Comparison of ENCODE assay signal across 17 cellular contexts in genomic region chr9:117008461-117008860, GRCh38.
A peak's percentile ranks its signal among the peaks of the same experiment; 100 is the strongest.
DNase-seq lines count a peak whose midpoint lies in the region; ATAC-seq and TF ChIP-seq lines count a peak whose summit lies in the region.
"Had no signal": no experiment of that assay in that cellular context is flagged by ENCODE, and none has a peak within 500 bp of the region (broad histone marks: within the 10 kb centered on the region; RNA-seq: fewer than 3 reads in every experiment).

No MANE protein-coding gene starts in this region.

- no peak overlapping the region for H3K27ac ChIP-seq in GM23338 (ENCODE audit: low read depth)
- H3K27ac ChIP-seq: BLaER1, C4-2B, GM23248 had no signal

- H3K4me1 ChIP-seq in GM23338 (ENCODE audit: insufficient read depth): no peaks in the 10 kb centered on the region; the same call in 1 of the 2 replicates
- H3K4me1 ChIP-seq: BLaER1, Caco-2, HAP-1 had no signal

- no peaks in the 10 kb centered on the region for H3K9me3 Mint-ChIP-seq in GM23338
- H3K9me3 Mint-ChIP-seq in WTC11: no peaks in the 10 kb centered on the region
- H3K9me3 Mint-ChIP-seq in nephron progenitor cell: no peaks in the 10 kb centered on the region
- peaks cover 11 to 12% of the 10 kb centered on the region in 2 donors for H3K9me3 Mint-ChIP-seq in stimulated activated naive CD8-positive, alpha-beta T cell treated with anti-CD3 and anti-CD28 coated beads, Interleukin-15, amount 100 ng/mL, for 72 hours
- H3K9me3 Mint-ChIP-seq: CD8-positive, alpha-beta T cell had no signal

- H3K36me3 Mint-ChIP-seq in GM23338 (ENCODE audit: low read depth): no peaks in the 10 kb centered on the region
- no peaks in the 10 kb centered on the region for H3K36me3 Mint-ChIP-seq in WTC11
- H3K36me3 Mint-ChIP-seq in nephron progenitor cell (ENCODE audit: low read depth): no peaks in the 10 kb centered on the region
- H3K36me3 Mint-ChIP-seq: CD4-positive, CD25-positive, alpha-beta regulatory T cell; CD8-positive, alpha-beta T cell had no signal

- 0 out of 2 replicates have a peak, but pooled peaks cover 6% of the 10 kb centered on the region for H3K9me2 ChIP-seq in GM23338 (ENCODE audit: insufficient read depth)

- no peaks in the 10 kb centered on the region for H3F3A ChIP-seq in GM23338 (replicated peaks; ENCODE audit: low read depth)

- CTCF ChIA-PET in WTC11 (lab: Charles Lee): no interaction called here

- H3K27me3 Mint-ChIP-seq in GM23338 (ENCODE audit: insufficient read depth, low read depth, poor library complexity): peaks cover 7% of the 10 kb centered on the region
- no peaks in the 10 kb centered on the region for H3K27me3 Mint-ChIP-seq in WTC11 (ENCODE audit: low read depth)
- H3K27me3 Mint-ChIP-seq in nephron progenitor cell (ENCODE audit: low read depth, poor library complexity): peaks cover 5% of the 10 kb centered on the region
- no peaks in the 10 kb centered on the region for H3K27me3 Mint-ChIP-seq in stimulated activated naive CD8-positive, alpha-beta T cell treated with anti-CD3 and anti-CD28 coated beads, Interleukin-15, amount 100 ng/mL, for 72 hours
- H3K27me3 Mint-ChIP-seq: B cell; CD4-positive, CD25-positive, alpha-beta regulatory T cell had no signal

- no peaks in the 10 kb centered on the region; the same call in 1 of the 2 replicates for H3K36me3 ChIP-seq in GM23338 (ENCODE audit: insufficient read depth)
- H3K36me3 ChIP-seq: BLaER1, HAP-1 had no signal

- no peaks in the 10 kb centered on the region for H4K20me1 ChIP-seq in GM23338 (replicated peaks; ENCODE audit: insufficient read depth)
- H4K20me1 ChIP-seq: BLaER1 had no signal

- H3K4me3 Mint-ChIP-seq in GM23338: no peak overlapping the region
- no peak overlapping the region for H3K4me3 Mint-ChIP-seq in WTC11
- no peak overlapping the region for H3K4me3 Mint-ChIP-seq in nephron progenitor cell
- H3K4me3 Mint-ChIP-seq in stimulated activated naive CD8-positive, alpha-beta T cell treated with anti-CD3 and anti-CD28 coated beads, Interleukin-15, amount 100 ng/mL, for 72 hours: no peak overlapping the region
- H3K4me3 Mint-ChIP-seq: B cell; CD4-positive, CD25-positive, alpha-beta regulatory T cell; CD8-positive, alpha-beta T cell; HFFc6 had no signal

- H3K4me3 ChIP-seq in GM23338: no peak overlapping the region
- H3K4me3 ChIP-seq: BLaER1, GM23248, HAP-1 had no signal

- no peaks in the 10 kb centered on the region for H3K27me3 ChIP-seq in GM23338 (ENCODE audit: insufficient read depth)
- H3K27me3 ChIP-seq: BLaER1 had no signal

- DNase-seq in GM23338 (ENCODE audit: low spot score): no peak
- DNase-seq in WTC11 (ENCODE audit: low spot score): no peak
- no peak for DNase-seq in nephron progenitor cell
- DNase-seq in stimulated activated naive CD8-positive, alpha-beta T cell treated with anti-CD3 and anti-CD28 coated beads, Interleukin-15, amount 100 ng/mL, for 72 hours: no peak
- DNase-seq in NCI-H2029 (lab: John Stamatoyannopoulos, UW): no peak
- DNase-seq: Caco-2; CD4-positive, CD25-positive, alpha-beta regulatory T cell; CD8-positive, alpha-beta T cell; DMS153; DND-41; GM23248; HFFc6 had no signal

- no peaks in the 10 kb centered on the region for H3K79me2 ChIP-seq in GM23338 (replicated peaks; ENCODE audit: insufficient read depth)

- POLR2A ChIA-PET in WTC11 (lab: Charles Lee): no interaction called here

- H3K4me1 Mint-ChIP-seq in GM23338 (peaks cover 6% of the 10 kb centered on the region), WTC11 (peaks cover 4% of the 10 kb centered on the region; the same call in 1 of the 2 replicates), nephron progenitor cell (no peaks in the 10 kb centered on the region)
- no peaks in the 10 kb centered on the region for H3K4me1 Mint-ChIP-seq in stimulated activated naive CD8-positive, alpha-beta T cell treated with anti-CD3 and anti-CD28 coated beads, Interleukin-15, amount 100 ng/mL, for 72 hours
- H3K4me1 Mint-ChIP-seq: B cell; CD4-positive, CD25-positive, alpha-beta regulatory T cell had no signal

- peak overlapping the region; percentile 79 for H3K27ac Mint-ChIP-seq in GM23338
- H3K27ac Mint-ChIP-seq in WTC11: peak overlapping the region; percentile 16; the same call in 1 of the 2 replicates
- H3K27ac Mint-ChIP-seq in nephron progenitor cell: peak overlapping the region; percentile 56
- no peak overlapping the region for H3K27ac Mint-ChIP-seq in stimulated activated naive CD8-positive, alpha-beta T cell treated with anti-CD3 and anti-CD28 coated beads, Interleukin-15, amount 100 ng/mL, for 72 hours
- H3K27ac Mint-ChIP-seq: B cell; CD4-positive, CD25-positive, alpha-beta regulatory T cell; CD8-positive, alpha-beta T cell; HFFc6 had no signal

- ATAC-seq in GM23338 (no peak), WTC11 (no peak), GM19035 (IDR thresholded peaks at IDR 0.05; ENCODE audit: unreplicated experiment) (no peak)
- ATAC-seq in stimulated activated naive CD8-positive, alpha-beta T cell treated with anti-CD3 and anti-CD28 coated beads, Interleukin-15, amount 100 ng/mL, for 72 hours: no peak
- ATAC-seq: CD8-positive, alpha-beta T cell had no signal

- no peak overlapping the region for H3K4me2 ChIP-seq in GM23338
- H3K4me2 ChIP-seq: BLaER1 had no signal

- H2AFZ ChIP-seq in GM23338: no peak overlapping the region
- H2AFZ ChIP-seq: GM23248 had no signal

- no peak for TF ChIP-seq CTCF in GM23338 (conservative IDR thresholded peaks at IDR 0.05; ENCODE audit: low read depth in 2 of 2)
- TF ChIP-seq CTCF in WTC11 (IDR thresholded peaks at IDR 0.05): no peak
- TF ChIP-seq CTCF in nephron progenitor cell (IDR thresholded peaks at IDR 0.05): no peak

TF ChIP-seq in GM23338, 12 proteins besides CTCF, POLR2A, EP300 and RAD21:
- no peak for TF ChIP-seq STAT1 (IDR thresholded peaks at IDR 0.05; ENCODE audit: unreplicated experiment)

TF ChIP-seq in WTC11, 78 proteins besides CTCF, POLR2A, EP300 and RAD21:
- TF ChIP-seq ELF4 (CRISPR knock-in tag; IDR thresholded peaks at IDR 0.05; ENCODE audit: low read depth): no peak
- TF ChIP-seq ZBTB43 (CRISPR knock-in tag; IDR thresholded peaks at IDR 0.05): no peak
- no peak for TF ChIP-seq FOXK1 (CRISPR knock-in tag; IDR thresholded peaks at IDR 0.05)
- TF ChIP-seq CREM (CRISPR knock-in tag; IDR thresholded peaks at IDR 0.05): no peak
- no peak for TF ChIP-seq MYBL2 (CRISPR knock-in tag; IDR thresholded peaks at IDR 0.05)
- no peak for TF ChIP-seq ZBTB21 (CRISPR knock-in tag; IDR thresholded peaks at IDR 0.05; ENCODE audit: borderline replicate concordance)
- TF ChIP-seq KAT7 (CRISPR knock-in tag; IDR thresholded peaks at IDR 0.05; ENCODE audit: borderline replicate concordance): no peak
- TF ChIP-seq USF2 (CRISPR knock-in tag; IDR thresholded peaks at IDR 0.05): no peak
- TF ChIP-seq NR2C2 (CRISPR knock-in tag; IDR thresholded peaks at IDR 0.05): no peak
- no peak for TF ChIP-seq STAT6 (CRISPR knock-in tag; conservative IDR thresholded peaks at IDR 0.05; ENCODE audit: low read depth)
- TF ChIP-seq NFYB (CRISPR knock-in tag; conservative IDR thresholded peaks at IDR 0.05; ENCODE audit: low read depth): no peak
- TF ChIP-seq NFATC4 (CRISPR knock-in tag; IDR thresholded peaks at IDR 0.05): no peak
- no peak for TF ChIP-seq EMX1 (CRISPR knock-in tag; IDR thresholded peaks at IDR 0.05)

Comparison
In these comparisons a context has a peak if more than half of its experiments do, and no peak if none do; other contexts are left out.
1. H3K27ac Mint-ChIP-seq: peak in GM23338 (single experiment), WTC11 (single experiment) and nephron progenitor cell (single experiment); none in stimulated activated naive CD8-positive, alpha-beta T cell treated with anti-CD3 and anti-CD28 coated beads, Interleukin-15, amount 100 ng/mL, for 72 hours (0 of 2).